1 cellular context compared by ENCODE assay signal in the genomic region with DNA sequence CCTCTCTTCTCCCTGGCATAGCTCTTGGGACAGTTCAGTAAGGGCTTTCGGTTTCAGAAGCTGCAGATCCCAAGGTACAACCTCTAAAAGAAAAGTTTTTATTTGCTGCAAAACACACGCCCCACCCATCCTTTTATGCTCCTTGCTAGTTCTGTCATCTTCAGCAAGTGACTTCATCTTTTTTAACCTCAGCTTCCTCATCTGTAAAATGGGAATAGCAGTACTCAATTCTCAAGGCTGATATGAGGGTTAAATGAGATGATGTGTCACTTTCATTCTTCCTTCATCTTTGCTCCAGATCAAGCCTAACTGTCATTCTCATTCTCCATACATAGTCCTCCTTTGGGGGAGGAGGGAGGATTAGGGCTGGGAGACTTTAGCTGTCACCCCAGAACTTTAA.
TF ChIP-seq lines count a peak whose summit lies in the region.

No MANE protein-coding gene starts in this region.

TF ChIP-seq in SK-N-SH treated with all-trans-retinoic acid at 6 μM for 48 hours, 23 proteins besides CTCF, POLR2A, EP300 and RAD21 (continued from another document):
- TF ChIP-seq ZFP3 (CRISPR knock-in tag; IDR thresholded peaks at IDR 0.05) (no peak), RARB (CRISPR knock-in tag; IDR thresholded peaks at IDR 0.05) (no peak), SNAI2 (CRISPR knock-in tag; IDR thresholded peaks at IDR 0.05) (no peak), CSDC2 (CRISPR knock-in tag; IDR thresholded peaks at IDR 0.05) (no peak), ZNF8 (CRISPR knock-in tag; IDR thresholded peaks at IDR 0.05) (no peak), OSR1 (CRISPR knock-in tag; IDR thresholded peaks at IDR 0.05) (no peak), PPARA (CRISPR knock-in tag; IDR thresholded peaks at IDR 0.05; ENCODE audit: borderline replicate concordance) (no peak)
- TF ChIP-seq, protein P1, sequence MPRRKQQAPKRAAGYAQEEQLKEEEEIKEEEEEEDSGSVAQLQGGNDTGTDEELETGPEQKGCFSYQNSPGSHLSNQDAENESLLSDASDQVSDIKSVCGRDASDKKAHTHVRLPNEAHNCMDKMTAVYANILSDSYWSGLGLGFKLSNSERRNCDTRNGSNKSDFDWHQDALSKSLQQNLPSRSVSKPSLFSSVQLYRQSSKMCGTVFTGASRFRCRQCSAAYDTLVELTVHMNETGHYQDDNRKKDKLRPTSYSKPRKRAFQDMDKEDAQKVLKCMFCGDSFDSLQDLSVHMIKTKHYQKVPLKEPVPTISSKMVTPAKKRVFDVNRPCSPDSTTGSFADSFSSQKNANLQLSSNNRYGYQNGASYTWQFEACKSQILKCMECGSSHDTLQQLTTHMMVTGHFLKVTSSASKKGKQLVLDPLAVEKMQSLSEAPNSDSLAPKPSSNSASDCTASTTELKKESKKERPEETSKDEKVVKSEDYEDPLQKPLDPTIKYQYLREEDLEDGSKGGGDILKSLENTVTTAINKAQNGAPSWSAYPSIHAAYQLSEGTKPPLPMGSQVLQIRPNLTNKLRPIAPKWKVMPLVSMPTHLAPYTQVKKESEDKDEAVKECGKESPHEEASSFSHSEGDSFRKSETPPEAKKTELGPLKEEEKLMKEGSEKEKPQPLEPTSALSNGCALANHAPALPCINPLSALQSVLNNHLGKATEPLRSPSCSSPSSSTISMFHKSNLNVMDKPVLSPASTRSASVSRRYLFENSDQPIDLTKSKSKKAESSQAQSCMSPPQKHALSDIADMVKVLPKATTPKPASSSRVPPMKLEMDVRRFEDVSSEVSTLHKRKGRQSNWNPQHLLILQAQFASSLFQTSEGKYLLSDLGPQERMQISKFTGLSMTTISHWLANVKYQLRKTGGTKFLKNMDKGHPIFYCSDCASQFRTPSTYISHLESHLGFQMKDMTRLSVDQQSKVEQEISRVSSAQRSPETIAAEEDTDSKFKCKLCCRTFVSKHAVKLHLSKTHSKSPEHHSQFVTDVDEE (CRISPR knock-in tag; IDR thresholded peaks at IDR 0.05): no peak
- TF ChIP-seq, protein P2, sequence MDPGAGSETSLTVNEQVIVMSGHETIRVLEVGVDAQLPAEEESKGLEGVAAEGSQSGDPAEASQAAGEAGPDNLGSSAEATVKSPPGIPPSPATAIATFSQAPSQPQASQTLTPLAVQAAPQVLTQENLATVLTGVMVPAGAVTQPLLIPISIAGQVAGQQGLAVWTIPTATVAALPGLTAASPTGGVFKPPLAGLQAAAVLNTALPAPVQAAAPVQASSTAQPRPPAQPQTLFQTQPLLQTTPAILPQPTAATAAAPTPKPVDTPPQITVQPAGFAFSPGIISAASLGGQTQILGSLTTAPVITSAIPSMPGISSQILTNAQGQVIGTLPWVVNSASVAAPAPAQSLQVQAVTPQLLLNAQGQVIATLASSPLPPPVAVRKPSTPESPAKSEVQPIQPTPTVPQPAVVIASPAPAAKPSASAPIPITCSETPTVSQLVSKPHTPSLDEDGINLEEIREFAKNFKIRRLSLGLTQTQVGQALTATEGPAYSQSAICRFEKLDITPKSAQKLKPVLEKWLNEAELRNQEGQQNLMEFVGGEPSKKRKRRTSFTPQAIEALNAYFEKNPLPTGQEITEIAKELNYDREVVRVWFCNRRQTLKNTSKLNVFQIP (CRISPR knock-in tag; IDR thresholded peaks at IDR 0.05; ENCODE audit: borderline replicate concordance, low read depth): no peak
TF ChIP-seq in SK-N-SH treated with all-trans-retinoic acid at 6 μM for 48 hours: peak in this region for 0.
